ENCODE assay signal across 10 cellular contexts in genomic region chr13:99376132-99376531, GRCh38.
DNase-seq lines count a peak whose midpoint lies in the region; ATAC-seq, FAIRE-seq and TF ChIP-seq lines count a peak whose summit lies in the region.
"Had no signal": no experiment of that assay in that cellular context is flagged by ENCODE, and none has a peak within 500 bp of the region (broad histone marks: within the 10 kb centered on the region; RNA-seq: fewer than 3 reads in every experiment).

No MANE protein-coding gene starts in this region.

- no peak overlapping the region for H3K27ac Mint-ChIP-seq in activated T-helper 17 cell treated with anti-CD3 and anti-CD28 coated beads, Interleukin-2, amount 50 U/mL, for 72 hours
- peak overlapping the region; percentile 74 for H3K27ac Mint-ChIP-seq in stimulated activated effector memory CD8-positive, alpha-beta T cell treated with anti-CD3 and anti-CD28 coated beads, Interleukin-12 subunit alpha, Interleukin-12 subunit beta, amount 100 ng/mL, for 72 hours
- H3K27ac Mint-ChIP-seq: HFFc6 had no signal

- H3K4me1 ChIP-seq in HepG2 (ENCODE audit: insufficient read depth, low read length) = no peaks in the 10 kb centered on the region

- DNase-seq in stimulated activated effector memory CD8-positive, alpha-beta T cell treated with anti-CD3 and anti-CD28 coated beads, Interleukin-12 subunit alpha, Interleukin-12 subunit beta, amount 100 ng/mL, for 72 hours (ENCODE audit: low spot score in 2 of 2) = no peak
- DNase-seq in SW480 (ENCODE audit: low spot score) (no peak), HepG2 (ENCODE audit: low spot score) (no peak)
- DNase-seq: HFFc6 had no signal

- no peak overlapping the region for H3K27ac ChIP-seq in HepG2 (ENCODE audit: extremely low read length, insufficient read depth, low read length)
- H3K27ac ChIP-seq: SK-N-MC had no signal

- no peaks in the 10 kb centered on the region for H3K79me2 ChIP-seq in HepG2 (ENCODE audit: insufficient read depth, low read length)

- H3K4me2 ChIP-seq in HepG2 (ENCODE audit: low read depth, low read length) = no peak overlapping the region

- no peak for TF ChIP-seq POLR2A in HepG2 (IDR thresholded peaks at IDR 0.05; ENCODE audit: insufficient read depth in 1 of 2, low read depth in 2 of 2, low read length in 2 of 2)

- no peak for TF ChIP-seq RAD21 in HepG2 (CRISPR knock-in tag; IDR thresholded peaks at IDR 0.05)

- no TSS peak for BruUV-seq in HepG2 (replicated peaks; lab: Mats Ljungman, UMichigan)

- H3K9me3 ChIP-seq in HepG2 (ENCODE audit: low read length) = no peaks in the 10 kb centered on the region

- intact Hi-C loops in HepG2 (cut with micrococcal nuclease; ENCODE audit: unreplicated experiment) = no loop called here

- H3K4me1 Mint-ChIP-seq in activated T-helper 17 cell treated with anti-CD3 and anti-CD28 coated beads, Interleukin-2, amount 50 U/mL, for 72 hours = peaks cover 64% of the 10 kb centered on the region
- H3K4me1 Mint-ChIP-seq in stimulated activated effector memory CD8-positive, alpha-beta T cell treated with anti-CD3 and anti-CD28 coated beads, Interleukin-12 subunit alpha, Interleukin-12 subunit beta, amount 100 ng/mL, for 72 hours = peaks cover 72% of the 10 kb centered on the region

- CTCF ChIA-PET in HepG2 (lab: Yijun Ruan, JAX; ENCODE audit: low intra/inter-chr PET ratio, low total read pairs) = no interaction called here

- peaks cover 69% of the 10 kb centered on the region for H3K36me3 Mint-ChIP-seq in activated T-helper 17 cell treated with anti-CD3 and anti-CD28 coated beads, Interleukin-2, amount 50 U/mL, for 72 hours (ENCODE audit: low read depth)
- H3K36me3 Mint-ChIP-seq in stimulated activated effector memory CD8-positive, alpha-beta T cell treated with anti-CD3 and anti-CD28 coated beads, Interleukin-12 subunit alpha, Interleukin-12 subunit beta, amount 100 ng/mL, for 72 hours = peaks cover 6% of the 10 kb centered on the region

- no peak overlapping the region for H3K9ac ChIP-seq in HepG2 (ENCODE audit: insufficient read depth, low read depth, low read length)

- FAIRE-seq in HepG2 (lab: Jason Lieb, UNC) = no peak
- FAIRE-seq: colon had no signal

- ATAC-seq in GM19043 (IDR thresholded peaks at IDR 0.05; ENCODE audit: low read depth, unreplicated experiment) (peak; percentile 46), HG02884 (IDR thresholded peaks at IDR 0.05; ENCODE audit: unreplicated experiment) (peak; percentile 38), HepG2 (no peak), GM19455 (IDR thresholded peaks at IDR 0.05; ENCODE audit: unreplicated experiment) (no peak)
- ATAC-seq in activated T-helper 17 cell treated with anti-CD3 and anti-CD28 coated beads, Interleukin-2, amount 50 U/mL, for 72 hours (replicated peaks) = no peak
- ATAC-seq in stimulated activated effector memory CD8-positive, alpha-beta T cell treated with anti-CD3 and anti-CD28 coated beads, Interleukin-12 subunit alpha, Interleukin-12 subunit beta, amount 100 ng/mL, for 72 hours = no peak

- in situ Hi-C loops in HepG2 (cut with HindIII; ENCODE audit: extremely low pct_ligation_motif_present, low pct_unique_long_range_greater_than_20kb) = no loop called here

- H3K4me3 ChIP-seq in HepG2 (replicated peaks in 1 of 3; ENCODE audit: insufficient read depth in 1 of 3, low read depth in 2 of 3, low read length in 3 of 3) = no peak overlapping the region
- H3K4me3 ChIP-seq: SK-N-MC had no signal

- H3K27me3 ChIP-seq in HepG2 (ENCODE audit: control insufficient read depth in 1 of 2, insufficient read depth in 2 of 2, low read length in 2 of 2) = no peaks in the 10 kb centered on the region

- no peaks in the 10 kb centered on the region for H4K20me1 ChIP-seq in HepG2 (ENCODE audit: insufficient read depth, low read length)

- no peaks in the 10 kb centered on the region for H3K9me3 Mint-ChIP-seq in activated T-helper 17 cell treated with anti-CD3 and anti-CD28 coated beads, Interleukin-2, amount 50 U/mL, for 72 hours
- no peaks in the 10 kb centered on the region for H3K9me3 Mint-ChIP-seq in stimulated activated effector memory CD8-positive, alpha-beta T cell treated with anti-CD3 and anti-CD28 coated beads, Interleukin-12 subunit alpha, Interleukin-12 subunit beta, amount 100 ng/mL, for 72 hours
- H3K9me3 Mint-ChIP-seq: HFFc6 had no signal

- H3K27me3 Mint-ChIP-seq in activated T-helper 17 cell treated with anti-CD3 and anti-CD28 coated beads, Interleukin-2, amount 50 U/mL, for 72 hours = no peaks in the 10 kb centered on the region

- peak overlapping the region; percentile 37 for H3K4me3 Mint-ChIP-seq in activated T-helper 17 cell treated with anti-CD3 and anti-CD28 coated beads, Interleukin-2, amount 50 U/mL, for 72 hours
- H3K4me3 Mint-ChIP-seq in stimulated activated effector memory CD8-positive, alpha-beta T cell treated with anti-CD3 and anti-CD28 coated beads, Interleukin-12 subunit alpha, Interleukin-12 subunit beta, amount 100 ng/mL, for 72 hours = no peak overlapping the region
- H3K4me3 Mint-ChIP-seq: HFFc6 had no signal

- H3K36me3 ChIP-seq in HepG2 (replicated peaks in 1 of 2; ENCODE audit: control insufficient read depth in 1 of 2, insufficient read depth in 2 of 2, low read length in 2 of 2) = peaks cover 0 to 18% of the 10 kb centered on the region in 2 experiments; a peak in 3 of 5 replicates

- TF ChIP-seq CTCF in HepG2 (CRISPR knock-in tag; IDR thresholded peaks at IDR 0.05) = no peak

- POLR2A ChIA-PET in HepG2 (lab: Yijun Ruan, JAX) = no interaction called here

- 100% methylated on average over 3 of the region's 6 CpGs for WGBS in HepG2 (ENCODE audit: low lambda C conversion rate)

- TF ChIP-seq EP300 in HepG2 (IDR thresholded peaks at IDR 0.05; ENCODE audit: low read depth in 2 of 2, low read length in 2 of 2) (no peak), HepG2 (CRISPR knock-in tag; IDR thresholded peaks at IDR 0.05; ENCODE audit: borderline replicate concordance) (no peak)

- no peak overlapping the region for H2AFZ ChIP-seq in HepG2 (ENCODE audit: low read length)

TF ChIP-seq in HepG2, 621 proteins besides CTCF, POLR2A, EP300 and RAD21:
- TF ChIP-seq TERF1 (CRISPR knock-in tag; IDR thresholded peaks at IDR 0.05) (no peak), MIXL1 (CRISPR knock-in tag; IDR thresholded peaks at IDR 0.05) (no peak), HNRNPH1 (optimal IDR thresholded peaks at IDR 0.05; ENCODE audit: low read depth, low read length) (no peak), CAMTA2 (CRISPR knock-in tag; IDR thresholded peaks at IDR 0.05; ENCODE audit: borderline replicate concordance) (no peak), ZFP90 (CRISPR knock-in tag; IDR thresholded peaks at IDR 0.05; ENCODE audit: borderline replicate concordance) (no peak), ZNF260 (CRISPR knock-in tag; IDR thresholded peaks at IDR 0.05; ENCODE audit: borderline replicate concordance, low read depth) (no peak), ZNF235 (CRISPR knock-in tag; IDR thresholded peaks at IDR 0.05; ENCODE audit: borderline replicate concordance) (no peak), ZIK1 (CRISPR knock-in tag; IDR thresholded peaks at IDR 0.05; ENCODE audit: borderline replicate concordance, low read depth) (no peak), ZNF180 (CRISPR knock-in tag; IDR thresholded peaks at IDR 0.05; ENCODE audit: borderline replicate concordance, low read depth) (no peak), DDIT3 (CRISPR knock-in tag; IDR thresholded peaks at IDR 0.05) (no peak)
TF ChIP-seq in HepG2: peak in this region for 0.

Comparison
In these comparisons a context has a peak if more than half of its experiments do, and no peak if none do; other contexts are left out.
1. ATAC-seq: peak in GM19043 (single experiment) and HG02884 (single experiment); none in activated T-helper 17 cell treated with anti-CD3 and anti-CD28 coated beads, Interleukin-2, amount 50 U/mL, for 72 hours (single experiment), stimulated activated effector memory CD8-positive, alpha-beta T cell treated with anti-CD3 and anti-CD28 coated beads, Interleukin-12 subunit alpha, Interleukin-12 subunit beta, amount 100 ng/mL, for 72 hours (single experiment), HepG2 (single experiment) and GM19455 (single experiment).